Comparison of ENCODE assay signal across 1 cellular context in the genomic region with DNA sequence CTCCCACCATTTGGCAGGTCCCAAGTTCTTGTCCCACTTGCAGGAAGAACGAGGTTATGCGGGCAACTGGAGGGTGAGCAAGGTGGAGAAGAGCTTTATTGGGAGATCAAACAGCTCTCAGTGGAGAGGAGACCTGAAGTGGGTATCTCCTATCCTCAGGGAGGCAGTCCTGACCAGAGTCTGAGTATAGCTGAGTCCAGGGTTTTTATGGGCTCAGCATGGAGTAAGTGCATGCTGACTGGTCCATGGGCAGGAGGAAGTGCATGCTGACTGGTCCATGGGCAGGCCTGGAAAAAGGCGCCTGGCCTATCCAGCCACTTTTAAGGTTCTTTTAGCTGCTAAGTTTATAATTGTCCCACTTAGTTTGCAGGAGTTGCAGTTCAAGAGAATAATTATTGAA.
TF ChIP-seq lines count a peak whose summit lies in the region.

No MANE protein-coding gene starts in this region.

TF ChIP-seq in HepG2, 621 proteins besides CTCF, POLR2A, EP300 and RAD21:
- TF ChIP-seq MEF2D (CRISPR knock-in tag; IDR thresholded peaks at IDR 0.05) (no peak), ZNF230 (CRISPR knock-in tag; IDR thresholded peaks at IDR 0.05) (no peak), ZFP62 (CRISPR knock-in tag; IDR thresholded peaks at IDR 0.05) (no peak), SMAD1 (CRISPR knock-in tag; IDR thresholded peaks at IDR 0.05; ENCODE audit: borderline replicate concordance, low read depth) (no peak)
- TF ChIP-seq, protein P1, sequence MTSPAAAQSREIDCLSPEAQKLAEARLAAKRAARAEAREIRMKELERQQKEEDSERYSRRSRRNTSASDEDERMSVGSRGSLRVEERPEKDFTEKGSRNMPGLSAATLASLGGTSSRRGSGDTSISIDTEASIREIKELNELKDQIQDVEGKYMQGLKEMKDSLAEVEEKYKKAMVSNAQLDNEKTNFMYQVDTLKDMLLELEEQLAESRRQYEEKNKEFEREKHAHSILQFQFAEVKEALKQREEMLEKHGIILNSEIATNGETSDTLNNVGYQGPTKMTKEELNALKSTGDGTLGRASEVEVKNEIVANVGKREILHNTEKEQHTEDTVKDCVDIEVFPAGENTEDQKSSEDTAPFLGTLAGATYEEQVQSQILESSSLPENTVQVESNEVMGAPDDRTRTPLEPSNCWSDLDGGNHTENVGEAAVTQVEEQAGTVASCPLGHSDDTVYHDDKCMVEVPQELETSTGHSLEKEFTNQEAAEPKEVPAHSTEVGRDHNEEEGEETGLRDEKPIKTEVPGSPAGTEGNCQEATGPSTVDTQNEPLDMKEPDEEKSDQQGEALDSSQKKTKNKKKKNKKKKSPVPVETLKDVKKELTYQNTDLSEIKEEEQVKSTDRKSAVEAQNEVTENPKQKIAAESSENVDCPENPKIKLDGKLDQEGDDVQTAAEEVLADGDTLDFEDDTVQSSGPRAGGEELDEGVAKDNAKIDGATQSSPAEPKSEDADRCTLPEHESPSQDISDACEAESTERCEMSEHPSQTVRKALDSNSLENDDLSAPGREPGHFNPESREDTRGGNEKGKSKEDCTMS (CRISPR knock-in tag; conservative IDR thresholded peaks at IDR 0.05) = no peak
